Comparison of ENCODE assay signal across 1 cellular context in the genomic region with DNA sequence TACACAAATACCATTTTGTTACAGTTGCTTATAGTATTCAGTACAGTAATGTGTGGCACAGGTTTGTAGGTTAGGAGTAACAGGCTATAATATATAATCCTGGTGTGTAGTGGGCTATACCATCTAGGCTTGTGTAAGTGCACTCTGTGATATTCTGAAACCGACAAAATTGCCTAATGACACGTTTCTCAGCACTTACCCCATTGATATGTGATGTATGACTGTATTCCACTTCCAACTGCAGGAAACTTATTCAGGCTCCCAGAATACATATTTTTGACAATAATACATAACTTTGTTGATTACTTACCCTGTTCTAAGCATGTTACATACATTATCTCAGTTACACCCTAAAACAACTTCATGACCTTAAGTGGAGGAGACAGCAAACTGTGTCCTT.
TF ChIP-seq lines count a peak whose summit lies in the region.

No MANE protein-coding gene starts in this region.

TF ChIP-seq in GM23338, 12 proteins besides CTCF, POLR2A, EP300 and RAD21 (continued from another document):
- no peak for TF ChIP-seq ZNF331 (CRISPR knock-in tag; IDR thresholded peaks at IDR 0.05; ENCODE audit: low read depth)
- TF ChIP-seq STAT1 (IDR thresholded peaks at IDR 0.05; ENCODE audit: unreplicated experiment): no peak
